In the genomic region with DNA sequence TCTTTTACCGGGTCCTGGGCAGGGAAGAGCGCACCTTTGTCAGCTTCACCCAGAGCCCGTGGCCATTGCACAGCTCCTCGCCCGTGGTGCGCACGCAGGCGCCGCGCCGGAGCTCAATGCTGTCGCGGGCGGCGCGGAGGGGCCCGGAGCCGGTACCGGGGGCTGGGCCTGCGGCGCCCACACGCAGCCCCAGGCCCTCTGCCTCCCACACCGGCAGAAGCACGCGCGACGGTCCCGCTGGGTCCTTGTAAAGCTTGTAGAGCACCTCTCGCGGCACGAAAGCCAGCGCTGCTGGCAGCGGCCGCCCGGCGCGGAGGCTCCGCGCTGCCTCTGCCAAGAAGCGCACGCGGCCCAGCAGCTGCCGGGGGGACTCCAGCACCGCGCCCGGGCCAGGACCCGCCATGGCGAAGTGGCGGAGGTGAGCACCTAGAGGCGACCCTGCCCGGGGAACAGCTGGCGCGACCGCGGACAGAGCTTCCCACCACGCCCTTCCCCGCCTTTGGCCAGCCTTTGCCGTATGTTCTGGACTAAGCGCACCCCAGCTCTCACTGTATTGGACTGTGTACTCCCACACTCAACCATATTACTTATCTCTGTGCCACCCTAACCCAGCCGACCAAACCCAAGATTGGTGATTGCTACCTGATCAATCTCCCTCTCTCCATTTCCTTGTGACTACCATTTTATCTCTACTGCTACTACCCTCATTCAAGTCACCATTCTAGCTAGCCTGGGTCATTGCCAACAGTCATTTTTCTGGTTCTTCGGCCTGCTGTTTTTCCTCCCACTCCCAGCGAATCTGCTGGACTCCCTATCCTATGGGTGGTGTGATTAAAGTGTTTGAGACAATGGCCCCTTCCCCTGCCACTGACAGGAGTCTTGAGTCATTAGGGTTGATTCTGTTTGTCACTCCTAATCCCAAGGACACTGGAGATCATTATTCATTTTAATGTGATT, we compare ENCODE assay signal across 1 cellular context.
TF ChIP-seq lines count a peak whose summit lies in the region.

A gene (minus strand): TSS at position 470 of the 957 bp plus-strand sequence. CDS start 67 bp downstream, at position 403.

TF ChIP-seq in GM12878, 131 proteins besides CTCF, POLR2A, EP300 and RAD21 (continued from another document):
- TF ChIP-seq, protein P1, sequence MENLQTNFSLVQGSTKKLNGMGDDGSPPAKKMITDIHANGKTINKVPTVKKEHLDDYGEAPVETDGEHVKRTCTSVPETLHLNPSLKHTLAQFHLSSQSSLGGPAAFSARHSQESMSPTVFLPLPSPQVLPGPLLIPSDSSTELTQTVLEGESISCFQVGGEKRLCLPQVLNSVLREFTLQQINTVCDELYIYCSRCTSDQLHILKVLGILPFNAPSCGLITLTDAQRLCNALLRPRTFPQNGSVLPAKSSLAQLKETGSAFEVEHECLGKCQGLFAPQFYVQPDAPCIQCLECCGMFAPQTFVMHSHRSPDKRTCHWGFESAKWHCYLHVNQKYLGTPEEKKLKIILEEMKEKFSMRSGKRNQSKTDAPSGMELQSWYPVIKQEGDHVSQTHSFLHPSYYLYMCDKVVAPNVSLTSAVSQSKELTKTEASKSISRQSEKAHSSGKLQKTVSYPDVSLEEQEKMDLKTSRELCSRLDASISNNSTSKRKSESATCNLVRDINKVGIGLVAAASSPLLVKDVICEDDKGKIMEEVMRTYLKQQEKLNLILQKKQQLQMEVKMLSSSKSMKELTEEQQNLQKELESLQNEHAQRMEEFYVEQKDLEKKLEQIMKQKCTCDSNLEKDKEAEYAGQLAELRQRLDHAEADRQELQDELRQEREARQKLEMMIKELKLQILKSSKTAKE (IDR thresholded peaks at IDR 0.05; ENCODE audit: low read depth, poor library complexity, severe bottlenecking) = no peak
- TF ChIP-seq SMC3 (IDR thresholded peaks at IDR 0.05; ENCODE audit: borderline replicate concordance, low read length) (peak; percentile 22; the same call in 1 of the 2 replicates), TCF7 (IDR thresholded peaks at IDR 0.05; ENCODE audit: borderline replicate concordance) (no peak), POLR2AphosphoS5 (IDR thresholded peaks at IDR 0.05; ENCODE audit: low read length) (peak; percentile 63; the same call in 1 of the 2 replicates), RUNX3 (IDR thresholded peaks at IDR 0.05; ENCODE audit: low read length) (peak; percentile 78), TBL1XR1 (IDR thresholded peaks at IDR 0.05; ENCODE audit: low read depth, low read length) (peak; percentile 10; the same call in 1 of the 2 replicates), ZNF622 (IDR thresholded peaks at IDR 0.05) (no peak), SP1 (IDR thresholded peaks at IDR 0.05; ENCODE audit: low read depth, low read length) (peak; percentile 71), IKZF2 (IDR thresholded peaks at IDR 0.05) (0 out of 4 replicates have a peak, but pooled peaks of 1 of the 2 experiments have one; percentile 6), GABPA (IDR thresholded peaks at IDR 0.05; ENCODE audit: low read depth) (no peak), IKZF1 (conservative IDR thresholded peaks at IDR 0.05) (peak; percentile 73), MXI1 (IDR thresholded peaks at IDR 0.05; ENCODE audit: low read depth, low read length) (peak; percentile 84)
- TF ChIP-seq, protein P2, sequence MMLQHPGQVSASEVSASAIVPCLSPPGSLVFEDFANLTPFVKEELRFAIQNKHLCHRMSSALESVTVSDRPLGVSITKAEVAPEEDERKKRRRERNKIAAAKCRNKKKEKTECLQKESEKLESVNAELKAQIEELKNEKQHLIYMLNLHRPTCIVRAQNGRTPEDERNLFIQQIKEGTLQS (IDR thresholded peaks at IDR 0.05; ENCODE audit: borderline replicate concordance, extremely low read depth, low read depth, low read length) = no peak
